ENCODE assay signal across 23 cellular contexts in genomic region chr3:127699946-127700300, GRCh38. TPM values are rescaled to one million over a fixed set of nuclear protein-coding genes. Genes with fewer than 3 reads are reported as not detected.
DNase-seq lines count a peak whose midpoint lies in the region; ATAC-seq, FAIRE-seq and TF ChIP-seq lines count a peak whose summit lies in the region.
"Had no signal": no experiment of that assay in that cellular context is flagged by ENCODE, and none has a peak within 500 bp of the region (broad histone marks: within the 10 kb centered on the region; RNA-seq: fewer than 3 reads in every experiment).

No MANE protein-coding gene starts in this region.

- no peak for TF ChIP-seq EP300 in GM12878 (IDR thresholded peaks at IDR 0.05; ENCODE audit: borderline replicate concordance in 1 of 2, control insufficient read depth in 1 of 2, low read depth in 2 of 2, low read length in 2 of 2)

- no peaks in the 10 kb centered on the region; the same call in none of the 2 replicates for H3K79me2 ChIP-seq in GM12878 (ENCODE audit: control insufficient read depth, insufficient read depth, low read length)

- H3K4me1 ChIP-seq in GM12878 (ENCODE audit: control insufficient read depth, insufficient read depth, low read length): peaks cover 14% of the 10 kb centered on the region
- peaks cover 71% of the 10 kb centered on the region for H3K4me1 ChIP-seq in lower lobe of right lung
- H3K4me1 ChIP-seq in tibial artery: peaks cover 7 to 77% (median 58%) of the 10 kb centered on the region in 4 donors

- RAD21 ChIA-PET in GM12878 (lab: Charles Lee; ENCODE audit: unreplicated experiment): no interaction called here

- TSS peak; percentile 23 for BruUV-seq in GM12878 (replicated peaks; lab: Mats Ljungman, UMichigan)

- ATAC-seq in GM12878: no peak
- ATAC-seq in lower lobe of right lung: no peak
- ATAC-seq: activated CD8-positive, alpha-beta T cell treated with anti-CD3 and anti-CD28 coated beads for 36 hours had no signal

- no peak for DNase-seq in RWPE1 (ENCODE audit: low spot score)
- no peak for DNase-seq in GM12878 (ENCODE audit: low read depth, low spot score)
- DNase-seq in lower lobe of right lung: no peak
- no peak for DNase-seq in tibial artery
- no peak for DNase-seq in hepatic stellate cell (ENCODE audit: low spot score)
- no peak for DNase-seq in RKO (ENCODE audit: low spot score)
- no peak for DNase-seq in MV-4-11 (lab: John Stamatoyannopoulos, UW)
- DNase-seq: activated B cell treated with CpG ODN at 0.5 μM for 24 hours; activated CD8-positive, alpha-beta T cell treated with anti-CD3 and anti-CD28 coated beads for 36 hours; activated naive CD4-positive, alpha-beta T cell treated with anti-CD3 and anti-CD28 coated beads, Interleukin-2, amount 50 U/mL, for 16 hours; activated T-cell treated with anti-CD3 and anti-CD28 coated beads, Interleukin-2, amount 50 U/mL, for 48 hours; BE2C; COR-L47; hypothalamus; mammary epithelial cell; NCI-H1048; NCI-H2081 had no signal

- in situ Hi-C loops in GM12878 (cut with MboI): no loop called here

- CTCF ChIA-PET in RWPE1 (lab: Yijun Ruan, JAX) (interaction anchor here (1.0 kb wide), 2 partner anchors 9 to 271 kb away, joined by 3 read pairs; no protein-coding TSS in a partner anchor), GM12878 (lab: Yijun Ruan, JAX) (no interaction called here)

- no peak overlapping the region for H3K4me2 ChIP-seq in GM12878 (ENCODE audit: control insufficient read depth, insufficient read depth)
- H3K4me2 ChIP-seq: KMS-11 had no signal

- FAIRE-seq in GM12878 (lab: Jason Lieb, UNC): no peak
- FAIRE-seq: astrocyte, H54, islet of Langerhans had no signal

- peak overlapping the region; percentile 24; the same call in 1 of the 2 replicates for H3K27ac ChIP-seq in RWPE1
- H3K27ac ChIP-seq in GM12878 (ENCODE audit: control insufficient read depth, insufficient read depth): no peak overlapping the region
- H3K27ac ChIP-seq in lower lobe of right lung: peak overlapping the region; percentile 84
- peak overlapping the region; percentile 82 to 96 for H3K27ac ChIP-seq in tibial artery
- H3K27ac ChIP-seq: KMS-11, suprapubic skin had no signal

- no peak for TF ChIP-seq POLR2A in GM12878 (IDR thresholded peaks at IDR 0.05; ENCODE audit: low read depth, low read length)

- 88% methylated on average over 5 of the region's 5 CpGs for WGBS in GM12878 (ENCODE audit: insufficient coverage, insufficient replicate concordance, low lambda C conversion rate, missing lambda C conversion rate)

- SMC1A ChIA-PET in GM12878 (lab: Charles Lee; ENCODE audit: uncharacterized antibody, unreplicated experiment): no interaction called here

- POLR2A ChIA-PET in RWPE1 (lab: Yijun Ruan, JAX; ENCODE audit: low non-redundant PET) (no interaction called here), GM12878 (lab: Charles Lee) (no interaction called here)

- intact Hi-C loops in GM12878 (cut with micrococcal nuclease; ENCODE audit: unreplicated experiment): loop anchor here (5.0 kb wide), 2 partner anchors 52 to 132 kb away; no protein-coding TSS in a partner anchor
- intact Hi-C loops in lower lobe of right lung (cut with DNase I): no loop called here
- intact Hi-C loops in tibial artery (cut with DNase I; ENCODE audit: low total_unique reads): no loop called here

- no peak overlapping the region for H2AFZ ChIP-seq in GM12878 (ENCODE audit: control insufficient read depth, low read depth, low read length)

- H3K27me3 ChIP-seq in GM12878 (replicated peaks in 1 of 2; ENCODE audit: control insufficient read depth in 2 of 2, insufficient read depth in 2 of 2, low read length in 1 of 2) (no peaks in the 10 kb centered on the region), lower lobe of right lung (ENCODE audit: low read depth) (no peaks in the 10 kb centered on the region), tibial artery (no peaks in the 10 kb centered on the region)
- H3K27me3 ChIP-seq: BE2C, Peyer's patch, suprapubic skin had no signal

- no peaks in the 10 kb centered on the region for H4K20me1 ChIP-seq in GM12878 (ENCODE audit: control insufficient read depth, insufficient read depth)

- no peaks in the 10 kb centered on the region; the same call in 2 of the 3 replicates for H3K9me3 ChIP-seq in GM12878 (replicated peaks; ENCODE audit: control insufficient read depth, insufficient read depth, low read length)
- H3K9me3 ChIP-seq in lower lobe of right lung: no peaks in the 10 kb centered on the region
- no peaks in the 10 kb centered on the region for H3K9me3 ChIP-seq in tibial artery
- H3K9me3 ChIP-seq: BE2C, Peyer's patch, suprapubic skin had no signal

- H3K9ac ChIP-seq in GM12878 (ENCODE audit: control insufficient read depth, insufficient read depth, low read length): no peak overlapping the region
- H3K9ac ChIP-seq: KMS-11 had no signal

- no peak overlapping the region for H3K4me3 ChIP-seq in GM12878
- H3K4me3 ChIP-seq in lower lobe of right lung: no peak overlapping the region
- no peak overlapping the region for H3K4me3 ChIP-seq in tibial artery
- H3K4me3 ChIP-seq: Peyer's patch, suprapubic skin had no signal

- TF ChIP-seq RAD21 in GM12878 (IDR thresholded peaks at IDR 0.05; ENCODE audit: insufficient read depth, low read depth, low read length): no peak

- TF ChIP-seq CTCF in RWPE1 (conservative IDR thresholded peaks at IDR 0.05; ENCODE audit: low read depth): no peak
- no peak for TF ChIP-seq CTCF in GM12878 (IDR thresholded peaks at IDR 0.05 in 2 of 3, conservative IDR thresholded peaks at IDR 0.05 in 1 of 3; ENCODE audit: control insufficient read depth in 2 of 3, extremely low read depth in 1 of 3, insufficient read depth in 1 of 3, low read depth in 3 of 3, low read length in 3 of 3)
- no peak for TF ChIP-seq CTCF in lower lobe of right lung (IDR thresholded peaks at IDR 0.05)
- TF ChIP-seq CTCF in tibial artery (IDR thresholded peaks at IDR 0.05): no peak

- H3K36me3 ChIP-seq in GM12878 (ENCODE audit: control insufficient read depth in 2 of 2, insufficient read depth in 2 of 2, low read length in 1 of 2): peaks cover 24 to 42% of the 10 kb centered on the region in 2 experiments; a peak in 3 of 4 replicates
- peaks cover 3% of the 10 kb centered on the region for H3K36me3 ChIP-seq in lower lobe of right lung
- H3K36me3 ChIP-seq in tibial artery: peaks cover 0 to 1% (median 0%) of the 10 kb centered on the region in 3 donors
- H3K36me3 ChIP-seq: BE2C, suprapubic skin had no signal

TF ChIP-seq in GM12878, 131 proteins besides CTCF, POLR2A, EP300 and RAD21:
- TF ChIP-seq SPI1 (IDR thresholded peaks at IDR 0.05; ENCODE audit: borderline replicate concordance, insufficient read depth, low read depth, low read length): no peak
- TF ChIP-seq YY1 (IDR thresholded peaks at IDR 0.05; ENCODE audit: low read depth, low read length): no peak

RNA-seq across cellular contexts. Expression of gene ABTB1, which starts 27.2 kb away (rescaled TPM):
- 15.1 and 16.1 TPM in 2 replicates for total RNA-seq in GM12878 (2013; cell fraction: nucleolus; rRNA removed)
- 5.7 and 7.1 TPM in 2 replicates for total RNA-seq in GM12878 (2014; rRNA removed)
- 1.9 and 2.1 TPM in 2 replicates for total RNA-seq in GM12878 (2014; rRNA removed; fragmentation: Illumina TruSeq; extraction: Trizol)
- 10.1 and 10.6 TPM in 2 replicates for total RNA-seq in GM12878 (2021)
- polyA plus RNA-seq in GM12878 (2011; ENCODE audit: low read depth): 5.6 TPM
- polyA plus RNA-seq in GM12878 (2011; rRNA removed): 4.1 and 7.2 TPM in 2 replicates
- polyA plus RNA-seq in GM12878 (2011; cell fraction: cytosol; rRNA removed): 8.9 and 12.4 TPM in 2 replicates
- polyA plus RNA-seq in GM12878 (2011; cell fraction: nucleus; rRNA removed): 53.7 and 56.1 TPM in 2 replicates
- 13.6 and 13.8 TPM in 2 replicates for polyA plus RNA-seq in GM12878 (2012)
- 1.0 and 2.4 TPM in 2 replicates for polyA plus RNA-seq in GM12878 (2014; fragmentation: Illumina TruSeq; extraction: Trizol)
- under 1 TPM; 0.11 to 0.31 TPM for polyA plus RNA-seq in GM12878 (2014; fragmentation: Nextera tagmentation; extraction: Ambion mirVana)
- 10.2 and 12.9 TPM in 2 replicates for polyA plus RNA-seq in GM12878 (2014; rRNA removed)
- 1 to 10 TPM; 7.7 to 9.2 TPM for polyA plus RNA-seq in GM12878 (2016; fragmentation: Nextera tagmentation; extraction: Ambion mirVana)
- 6.8 and 8.2 TPM in 2 replicates for polyA minus RNA-seq in GM12878 (2011; rRNA and poly(A)+ RNA removed)
- polyA minus RNA-seq in GM12878 (2011; cell fraction: cytosol; rRNA and poly(A)+ RNA removed): 1.9 and 5.0 TPM in 2 replicates
- polyA minus RNA-seq in GM12878 (2011; cell fraction: nucleus; rRNA and poly(A)+ RNA removed): 9.6 and 12.6 TPM in 2 replicates
- 56.6 TPM for total RNA-seq in lower lobe of right lung
